In the genomic region with DNA sequence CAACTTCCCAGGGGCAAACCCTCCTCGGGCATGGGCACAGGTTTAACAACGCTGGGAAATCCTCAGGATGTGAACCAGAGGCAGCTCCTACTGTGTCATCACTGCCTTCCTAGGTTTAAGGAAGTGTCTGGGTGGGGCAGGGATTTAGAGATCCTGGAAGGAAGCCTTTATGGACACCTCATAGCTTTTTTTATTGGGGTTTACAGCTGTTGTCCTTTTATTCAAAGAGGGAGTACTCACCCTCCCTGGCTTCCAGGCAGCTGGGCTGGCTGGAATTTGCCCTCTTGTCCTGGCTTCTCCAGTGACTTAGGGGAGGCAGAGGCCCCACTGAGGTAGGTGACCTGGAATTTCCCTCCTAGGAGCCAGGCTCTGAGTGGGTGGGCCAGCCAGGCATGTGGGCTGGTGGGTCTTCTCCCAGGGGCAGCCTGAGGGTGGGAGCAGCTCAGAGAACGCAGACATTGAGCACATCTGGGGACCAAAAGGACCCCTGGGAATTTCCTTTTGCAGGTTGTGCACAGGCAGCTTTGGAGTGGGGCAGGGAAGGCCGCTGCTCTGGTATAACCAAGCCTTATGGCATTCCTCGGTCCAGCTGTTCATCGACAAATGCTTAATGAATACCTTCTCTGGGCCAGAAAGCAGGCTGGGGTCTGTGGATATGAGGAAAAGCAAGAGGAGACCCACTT, we compare ENCODE assay signal across 34 cellular contexts. TPM values are rescaled to one million over a fixed set of nuclear protein-coding genes. Genes with fewer than 3 reads are reported as not detected.
DNase-seq lines count a peak whose midpoint lies in the region; ATAC-seq and TF ChIP-seq lines count a peak whose summit lies in the region.
"Had no signal": no experiment of that assay in that cellular context is flagged by ENCODE, and none has a peak within 500 bp of the region (broad histone marks: within the 10 kb centered on the region; RNA-seq: fewer than 3 reads in every experiment).

No MANE protein-coding gene starts in this region.

- H3K36me3 ChIP-seq in Peyer's patch (no peaks in the 10 kb centered on the region), neuronal stem cell (replicated peaks in 1 of 2; ENCODE audit: control insufficient read depth in 2 of 2, insufficient read depth in 2 of 2, low read length in 2 of 2) (no peaks in the 10 kb centered on the region)
- H3K36me3 ChIP-seq: neutrophil, prostate gland, sigmoid colon, suprapubic skin, uterus, WERI-Rb-1 had no signal

- H3K4ac ChIP-seq in neuronal stem cell (ENCODE audit: low read length) = no peak overlapping the region

- peaks cover 14% of the 10 kb centered on the region for H3K27me3 Mint-ChIP-seq in activated T-cell treated with anti-CD3 and anti-CD28 coated beads, Interleukin-2, amount 50 U/mL, for 4 hours (ENCODE audit: low read depth)

- no peaks in the 10 kb centered on the region for H3K36me3 Mint-ChIP-seq in activated T-cell treated with anti-CD3 and anti-CD28 coated beads, Interleukin-2, amount 50 U/mL, for 4 hours (ENCODE audit: insufficient read depth)
- H3K36me3 Mint-ChIP-seq: activated naive CD8-positive, alpha-beta T cell treated with anti-CD3 and anti-CD28 coated beads, Interleukin-2, amount 10 ng/mL, durations not matched to agents 7 days and 5 days; CD8-positive, alpha-beta T cell had no signal

- no peaks in the 10 kb centered on the region for H3K79me1 ChIP-seq in neuronal stem cell (ENCODE audit: low read depth, low read length)

- no peak for ATAC-seq in activated T-cell treated with anti-CD3 and anti-CD28 coated beads, Interleukin-2, amount 50 U/mL, for 4 hours
- ATAC-seq in HG02970 (IDR thresholded peaks at IDR 0.05; ENCODE audit: low FRiP score, unreplicated experiment) = no peak
- ATAC-seq: A549; CD8-positive, alpha-beta T cell had no signal

- peak overlapping the region; percentile 94 for H3K18ac ChIP-seq in neuronal stem cell (ENCODE audit: low read length)

- no peak overlapping the region for H3K4me3 ChIP-seq in Peyer's patch
- no peak overlapping the region for H3K4me3 ChIP-seq in neuronal stem cell (ENCODE audit: low read length in 2 of 2)
- H3K4me3 ChIP-seq: A549, GM23248, lung, prostate gland, sigmoid colon, suprapubic skin, uterus had no signal

- TF ChIP-seq CTCF in Peyer's patch (IDR thresholded peaks at IDR 0.05) = no peak

- H3K4me2 ChIP-seq in neuronal stem cell (ENCODE audit: insufficient read depth, low read length, poor library complexity, severe bottlenecking) = no peak overlapping the region
- H3K4me2 ChIP-seq: A549 had no signal

- H3K9me3 ChIP-seq in Peyer's patch (no peaks in the 10 kb centered on the region), neuronal stem cell (replicated peaks in 1 of 2; ENCODE audit: control insufficient read depth in 2 of 2, insufficient read depth in 1 of 2, low read depth in 1 of 2, low read length in 2 of 2) (no peaks in the 10 kb centered on the region)
- H3K9me3 ChIP-seq: A549, neutrophil, prostate gland, suprapubic skin, uterus had no signal

- DNase-seq in EH (ENCODE audit: low read depth) (peak; percentile 3), Peyer's patch (peak in 2 of 3 donors; percentile 64 to 68), fibroblast of gingiva (ENCODE audit: low read depth) (peak; percentile 6), neuronal stem cell (ENCODE audit: low spot score) (no peak), NCI-H187 (lab: John Stamatoyannopoulos, UW) (no peak), NCI-H526 (lab: John Stamatoyannopoulos, UW) (no peak)
- no peak for DNase-seq in activated T-cell treated with anti-CD3 and anti-CD28 coated beads, Interleukin-2, amount 50 U/mL, for 4 hours
- DNase-seq: activated CD4-positive, alpha-beta T cell treated with anti-CD3 and anti-CD28 coated beads for 48 hours; activated CD8-positive, alpha-beta memory T cell treated with anti-CD3 and anti-CD28 coated beads for 24 hours; activated gamma-delta T cell; activated naive CD8-positive, alpha-beta T cell treated with anti-CD3 and anti-CD28 coated beads, Interleukin-2, amount 10 ng/mL, durations not matched to agents 7 days and 5 days; AML-193; CD8-positive, alpha-beta T cell; cerebellar nuclear complex; glutamatergic neuron; GM23248; NCI-H2029 treated with DMSO at 0.1 percent for 48 hours; OCI-M1; SHP77; sigmoid colon; stimulated activated naive CD4-positive, alpha-beta T cell; SW 1271; T-helper 9 cell; uterus; WERI-Rb-1 had no signal

- no peak overlapping the region for H2BK120ac ChIP-seq in neuronal stem cell (ENCODE audit: low read depth, low read length)

- no peak overlapping the region for H2AFZ ChIP-seq in neuronal stem cell (ENCODE audit: low read length)
- H2AFZ ChIP-seq: GM23248 had no signal

- no peak for TF ChIP-seq POLR2A in Peyer's patch (IDR thresholded peaks at IDR 0.05)

- peak overlapping the region in 1 of 4 donors; percentile 52 for H3K27ac ChIP-seq in Peyer's patch
- H3K27ac ChIP-seq in neuronal stem cell (replicated peaks; ENCODE audit: low read length) = no peak overlapping the region
- H3K27ac ChIP-seq: A549, epithelial cell of prostate, GM23248, neutrophil, prostate gland, sigmoid colon, suprapubic skin, uterus, WERI-Rb-1 had no signal

- no peaks in the 10 kb centered on the region for H3K27me3 ChIP-seq in Peyer's patch
- no peaks in the 10 kb centered on the region for H3K27me3 ChIP-seq in neuronal stem cell (ENCODE audit: control insufficient read depth in 3 of 3, insufficient read depth in 3 of 3, low read depth in 1 of 3, low read length in 3 of 3)
- H3K27me3 ChIP-seq: neutrophil, uterus had no signal

- no peak overlapping the region for H2BK15ac ChIP-seq in neuronal stem cell (ENCODE audit: low read length)

- H3K4me1 ChIP-seq in Peyer's patch (peaks cover 0 to 8% (median 0%) of the 10 kb centered on the region in 4 donors), neuronal stem cell (ENCODE audit: control insufficient read depth in 2 of 2, insufficient read depth in 1 of 2, low read depth in 1 of 2, low read length in 2 of 2) (peaks cover 0 to 4% of the 10 kb centered on the region in 2 donors)
- H3K4me1 ChIP-seq: A549, sigmoid colon, suprapubic skin, uterus had no signal

- no peak overlapping the region for H2AK5ac ChIP-seq in neuronal stem cell (ENCODE audit: low read depth, low read length)

- peaks cover 4% of the 10 kb centered on the region for H3K9me3 Mint-ChIP-seq in activated T-cell treated with anti-CD3 and anti-CD28 coated beads, Interleukin-2, amount 50 U/mL, for 4 hours
- H3K9me3 Mint-ChIP-seq: activated naive CD8-positive, alpha-beta T cell treated with anti-CD3 and anti-CD28 coated beads, Interleukin-2, amount 10 ng/mL, durations not matched to agents 7 days and 5 days had no signal

- no peak overlapping the region for H2BK5ac ChIP-seq in neuronal stem cell (ENCODE audit: low read length)

- no peak overlapping the region for H2BK12ac ChIP-seq in neuronal stem cell (ENCODE audit: low read length)

- no peak overlapping the region for H3K14ac ChIP-seq in neuronal stem cell (ENCODE audit: low read length)

- no peak overlapping the region for H3K23ac ChIP-seq in neuronal stem cell (ENCODE audit: low read depth, low read length, poor library complexity)

- H4K91ac ChIP-seq in neuronal stem cell (ENCODE audit: low read depth, low read length, poor library complexity) = no peak overlapping the region

- H3K4me3 Mint-ChIP-seq in activated T-cell treated with anti-CD3 and anti-CD28 coated beads, Interleukin-2, amount 50 U/mL, for 4 hours = no peak overlapping the region
- H3K4me3 Mint-ChIP-seq: activated naive CD8-positive, alpha-beta T cell treated with anti-CD3 and anti-CD28 coated beads, Interleukin-2, amount 10 ng/mL, durations not matched to agents 7 days and 5 days; CD8-positive, alpha-beta T cell had no signal

- H4K8ac ChIP-seq in neuronal stem cell (ENCODE audit: low read depth, low read length) = no peak overlapping the region

- no peaks in the 10 kb centered on the region for H3K4me1 Mint-ChIP-seq in activated T-cell treated with anti-CD3 and anti-CD28 coated beads, Interleukin-2, amount 50 U/mL, for 4 hours (ENCODE audit: low read depth)
- H3K4me1 Mint-ChIP-seq: activated naive CD8-positive, alpha-beta T cell treated with anti-CD3 and anti-CD28 coated beads, Interleukin-2, amount 10 ng/mL, durations not matched to agents 7 days and 5 days had no signal

- WGBS in neuronal stem cell (ENCODE audit: extremely low coverage in 2 of 2, insufficient read length in 2 of 2, insufficient replicate concordance in 1 of 2), 2 donors = no CpG with 5 or more reads among the region's 6 CpGs

- H3K9ac ChIP-seq in neuronal stem cell (ENCODE audit: low read depth, low read length, poor library complexity) = no peak overlapping the region
- H3K9ac ChIP-seq: GM23248 had no signal

RNA-seq across cellular contexts. Expression of a gene that starts 13.5 kb away (rescaled TPM):
- 100 to 1,000 TPM in 3 of 4 donors, 10 to 100 TPM in 1; 47.0 to 200 (median 135) TPM for total RNA-seq in Peyer's patch
- 0.08 TPM for polyA plus RNA-seq in neuronal stem cell (2013, experiment 1 of 2)
- 0.08 TPM for polyA plus RNA-seq in neuronal stem cell (2013, experiment 2 of 2)
- total RNA-seq in activated T-cell treated with anti-CD3 and anti-CD28 coated beads, Interleukin-2, amount 50 U/mL, for 4 hours = not detected
- total RNA-seq: activated naive CD8-positive, alpha-beta T cell treated with anti-CD3 and anti-CD28 coated beads, Interleukin-2, amount 10 ng/mL, durations not matched to agents 7 days and 5 days; CD8-positive, alpha-beta T cell; GM23248; IMR-90 had no signal
- polyA plus RNA-seq: A549, GM23248, IMR-90, keratinocyte had no signal

Comparison
In these comparisons a context has a peak if more than half of its experiments do, and no peak if none do; other contexts are left out.
1. DNase-seq: peak in EH (single experiment), Peyer's patch (2 of 3) and fibroblast of gingiva (single experiment); none in neuronal stem cell (single experiment), activated T-cell treated with anti-CD3 and anti-CD28 coated beads, Interleukin-2, amount 50 U/mL, for 4 hours (single experiment), NCI-H187 (0 of 2) and NCI-H526 (0 of 2).
2. RNA of a gene that starts 13.5 kb away (total RNA-seq): 47.0 to 200 TPM in Peyer's patch; not detected in activated T-cell treated with anti-CD3 and anti-CD28 coated beads, Interleukin-2, amount 50 U/mL, for 4 hours; every median in the first group is over 10 times any median in the second.